Comparison of ENCODE assay signal across 8 cellular contexts in the genomic region with DNA sequence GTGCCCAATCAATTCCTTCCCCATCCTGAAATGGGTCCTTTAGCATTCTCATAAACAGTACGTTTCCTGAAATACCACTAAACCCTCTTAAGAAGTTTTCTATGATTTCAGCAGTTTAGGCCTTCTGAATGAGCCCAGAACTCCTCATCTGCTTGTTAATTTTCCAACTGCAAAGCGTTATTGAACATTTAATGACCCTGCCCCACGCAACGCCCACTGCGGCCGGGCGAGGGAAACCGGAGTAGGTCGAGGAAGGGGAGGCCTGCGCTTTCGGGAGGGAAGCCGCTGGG. TPM values are rescaled to one million over a fixed set of nuclear protein-coding genes. Genes with fewer than 3 reads are reported as not detected.
A peak's percentile ranks its signal among the peaks of the same experiment; 100 is the strongest.
DNase-seq lines count a peak whose midpoint lies in the region; ATAC-seq and TF ChIP-seq lines count a peak whose summit lies in the region.

No MANE protein-coding gene starts in this region.

- H3K9ac ChIP-seq in iPS-15b (ENCODE audit: low read depth, low read length) = peak overlapping the region; percentile 73

- H3K4me3 Mint-ChIP-seq in activated T-helper 17 cell treated with anti-CD3 and anti-CD28 coated beads, Interleukin-2, amount 50 U/mL, for 72 hours = peak overlapping the region; percentile 97
- H3K4me3 Mint-ChIP-seq in stimulated activated naive B cell treated with anti-CD40 and anti-IgM and Interleukin-4, amounts not matched to agents 10 μg/mL and 1 μg/mL and 100 μg/mL, for 72 hours = peak overlapping the region; percentile 89 to 97

- DNase-seq in HFF-Myc (ENCODE audit: extremely low read depth, low read depth) (no peak), NCI-H1436 (lab: John Stamatoyannopoulos, UW) (no peak), A172 (ENCODE audit: low spot score) (no peak), OCI-M1 (lab: John Stamatoyannopoulos, UW) (no peak)
- no peak for DNase-seq in stimulated activated naive B cell treated with anti-CD40 and anti-IgM and Interleukin-4, amounts not matched to agents 10 μg/mL and 1 μg/mL and 100 μg/mL, for 72 hours

- peak overlapping the region; percentile 97 for H3K27ac Mint-ChIP-seq in activated T-helper 17 cell treated with anti-CD3 and anti-CD28 coated beads, Interleukin-2, amount 50 U/mL, for 72 hours
- H3K27ac Mint-ChIP-seq in stimulated activated naive B cell treated with anti-CD40 and anti-IgM and Interleukin-4, amounts not matched to agents 10 μg/mL and 1 μg/mL and 100 μg/mL, for 72 hours = peak overlapping the region; percentile 95

- H3K4me1 ChIP-seq in iPS-15b (ENCODE audit: control insufficient read depth, insufficient read depth, low read length) = peaks cover 8% of the 10 kb centered on the region

- no peaks in the 10 kb centered on the region for H3K9me3 Mint-ChIP-seq in activated T-helper 17 cell treated with anti-CD3 and anti-CD28 coated beads, Interleukin-2, amount 50 U/mL, for 72 hours
- H3K9me3 Mint-ChIP-seq in stimulated activated naive B cell treated with anti-CD40 and anti-IgM and Interleukin-4, amounts not matched to agents 10 μg/mL and 1 μg/mL and 100 μg/mL, for 72 hours = no peaks in the 10 kb centered on the region

- no peak for TF ChIP-seq CTCF in HFF-Myc (IDR thresholded peaks at IDR 0.05; ENCODE audit: low read depth, low read length, missing control alignments)

- H3K36me3 ChIP-seq in iPS-15b (ENCODE audit: control insufficient read depth, insufficient read depth, low read length) = no peaks in the 10 kb centered on the region

- no peaks in the 10 kb centered on the region for H3K9me3 ChIP-seq in iPS-15b (ENCODE audit: control insufficient read depth, insufficient read depth, low read length)

- H3K4me1 Mint-ChIP-seq in activated T-helper 17 cell treated with anti-CD3 and anti-CD28 coated beads, Interleukin-2, amount 50 U/mL, for 72 hours = peaks cover 12% of the 10 kb centered on the region
- peaks cover 10 to 11% of the 10 kb centered on the region in 2 donors for H3K4me1 Mint-ChIP-seq in stimulated activated naive B cell treated with anti-CD40 and anti-IgM and Interleukin-4, amounts not matched to agents 10 μg/mL and 1 μg/mL and 100 μg/mL, for 72 hours

- H3K4me3 ChIP-seq in HFF-Myc (replicated peaks; ENCODE audit: low read depth, low read length) (peak overlapping the region; percentile 86), iPS-15b (ENCODE audit: low read depth, low read length) (peak overlapping the region; percentile 95)

- H3K27me3 Mint-ChIP-seq in activated T-helper 17 cell treated with anti-CD3 and anti-CD28 coated beads, Interleukin-2, amount 50 U/mL, for 72 hours = no peaks in the 10 kb centered on the region
- H3K27me3 Mint-ChIP-seq in stimulated activated naive B cell treated with anti-CD40 and anti-IgM and Interleukin-4, amounts not matched to agents 10 μg/mL and 1 μg/mL and 100 μg/mL, for 72 hours = no peaks in the 10 kb centered on the region

- no peak for ATAC-seq in activated T-helper 17 cell treated with anti-CD3 and anti-CD28 coated beads, Interleukin-2, amount 50 U/mL, for 72 hours (replicated peaks)
- no peak for ATAC-seq in stimulated activated naive B cell treated with anti-CD40 and anti-IgM and Interleukin-4, amounts not matched to agents 10 μg/mL and 1 μg/mL and 100 μg/mL, for 72 hours (replicated peaks)
- ATAC-seq in GM19328 (IDR thresholded peaks at IDR 0.05; ENCODE audit: unreplicated experiment) = no peak

- H3K27me3 ChIP-seq in iPS-15b (ENCODE audit: control insufficient read depth, insufficient read depth, low read length) = no peaks in the 10 kb centered on the region

- peaks cover 8% of the 10 kb centered on the region for H3K36me3 Mint-ChIP-seq in activated T-helper 17 cell treated with anti-CD3 and anti-CD28 coated beads, Interleukin-2, amount 50 U/mL, for 72 hours (ENCODE audit: low read depth)
- H3K36me3 Mint-ChIP-seq in stimulated activated naive B cell treated with anti-CD40 and anti-IgM and Interleukin-4, amounts not matched to agents 10 μg/mL and 1 μg/mL and 100 μg/mL, for 72 hours = peaks cover 3 to 5% of the 10 kb centered on the region in 2 donors

RNA-seq across cellular contexts. Expression of gene UBN2, which starts 0.6 kb away (rescaled TPM):
- 10 to 100 TPM; 11.8 to 16.2 TPM for total RNA-seq in activated T-helper 17 cell treated with anti-CD3 and anti-CD28 coated beads, Interleukin-2, amount 50 U/mL, for 72 hours
- 2.1 and 2.8 TPM in 2 replicates for total RNA-seq in A172 (2014; rRNA removed; shearing (Covaris generic))
